Comparison of ENCODE assay signal across 1 cellular context in the genomic region with DNA sequence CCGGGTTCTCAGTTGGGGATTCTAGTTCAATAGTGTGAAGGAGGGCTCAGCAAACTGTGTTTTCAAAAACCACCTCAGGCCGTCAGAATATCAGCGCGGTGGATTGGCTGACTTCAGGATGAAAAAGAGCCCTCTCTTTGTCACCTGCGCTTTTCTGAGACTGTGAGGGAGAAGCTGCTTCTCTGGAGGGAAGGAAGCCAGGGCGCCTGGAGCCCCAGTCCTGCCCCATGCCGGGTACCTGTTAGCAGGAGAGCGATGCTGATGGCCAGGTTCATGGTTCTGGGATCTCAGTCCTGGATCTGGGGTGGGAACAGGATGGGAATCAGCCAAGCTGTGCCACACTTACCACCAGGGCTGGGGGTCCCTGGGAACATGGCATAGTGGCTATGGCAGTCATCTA.
TF ChIP-seq lines count a peak whose summit lies in the region.

No MANE protein-coding gene starts in this region.

TF ChIP-seq in SK-N-SH treated with all-trans-retinoic acid at 6 μM for 48 hours, 23 proteins besides CTCF, POLR2A, EP300 and RAD21 (continued from another document):
- TF ChIP-seq GLIS3 (CRISPR knock-in tag; IDR thresholded peaks at IDR 0.05), result no peak
- no peak for TF ChIP-seq CREB5 (CRISPR knock-in tag; IDR thresholded peaks at IDR 0.05; ENCODE audit: low read depth)
- no peak for TF ChIP-seq ISL1 (CRISPR knock-in tag; IDR thresholded peaks at IDR 0.05)
- TF ChIP-seq, protein P1, sequence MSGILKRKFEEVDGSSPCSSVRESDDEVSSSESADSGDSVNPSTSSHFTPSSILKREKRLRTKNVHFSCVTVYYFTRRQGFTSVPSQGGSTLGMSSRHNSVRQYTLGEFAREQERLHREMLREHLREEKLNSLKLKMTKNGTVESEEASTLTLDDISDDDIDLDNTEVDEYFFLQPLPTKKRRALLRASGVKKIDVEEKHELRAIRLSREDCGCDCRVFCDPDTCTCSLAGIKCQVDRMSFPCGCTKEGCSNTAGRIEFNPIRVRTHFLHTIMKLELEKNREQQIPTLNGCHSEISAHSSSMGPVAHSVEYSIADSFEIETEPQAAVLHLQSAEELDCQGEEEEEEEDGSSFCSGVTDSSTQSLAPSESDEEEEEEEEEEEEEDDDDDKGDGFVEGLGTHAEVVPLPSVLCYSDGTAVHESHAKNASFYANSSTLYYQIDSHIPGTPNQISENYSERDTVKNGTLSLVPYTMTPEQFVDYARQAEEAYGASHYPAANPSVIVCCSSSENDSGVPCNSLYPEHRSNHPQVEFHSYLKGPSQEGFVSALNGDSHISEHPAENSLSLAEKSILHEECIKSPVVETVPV (CRISPR knock-in tag; IDR thresholded peaks at IDR 0.05), result no peak
- TF ChIP-seq ZNF8 (CRISPR knock-in tag; IDR thresholded peaks at IDR 0.05), result no peak
- TF ChIP-seq ESRRG (CRISPR knock-in tag; IDR thresholded peaks at IDR 0.05), result no peak
- TF ChIP-seq, protein P2, sequence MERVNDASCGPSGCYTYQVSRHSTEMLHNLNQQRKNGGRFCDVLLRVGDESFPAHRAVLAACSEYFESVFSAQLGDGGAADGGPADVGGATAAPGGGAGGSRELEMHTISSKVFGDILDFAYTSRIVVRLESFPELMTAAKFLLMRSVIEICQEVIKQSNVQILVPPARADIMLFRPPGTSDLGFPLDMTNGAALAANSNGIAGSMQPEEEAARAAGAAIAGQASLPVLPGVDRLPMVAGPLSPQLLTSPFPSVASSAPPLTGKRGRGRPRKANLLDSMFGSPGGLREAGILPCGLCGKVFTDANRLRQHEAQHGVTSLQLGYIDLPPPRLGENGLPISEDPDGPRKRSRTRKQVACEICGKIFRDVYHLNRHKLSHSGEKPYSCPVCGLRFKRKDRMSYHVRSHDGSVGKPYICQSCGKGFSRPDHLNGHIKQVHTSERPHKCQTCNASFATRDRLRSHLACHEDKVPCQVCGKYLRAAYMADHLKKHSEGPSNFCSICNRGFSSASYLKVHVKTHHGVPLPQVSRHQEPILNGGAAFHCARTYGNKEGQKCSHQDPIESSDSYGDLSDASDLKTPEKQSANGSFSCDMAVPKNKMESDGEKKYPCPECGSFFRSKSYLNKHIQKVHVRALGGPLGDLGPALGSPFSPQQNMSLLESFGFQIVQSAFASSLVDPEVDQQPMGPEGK (CRISPR knock-in tag; IDR thresholded peaks at IDR 0.05; ENCODE audit: borderline replicate concordance), result no peak
- no peak for TF ChIP-seq TOX (CRISPR knock-in tag; IDR thresholded peaks at IDR 0.05; ENCODE audit: borderline replicate concordance)
